6 cellular contexts compared by ENCODE assay signal in genomic region chr14:22819191-22819988, GRCh38. TPM values are rescaled to one million over a fixed set of nuclear protein-coding genes. Genes with fewer than 3 reads are reported as not detected.
DNase-seq lines count a peak whose midpoint lies in the region; ATAC-seq lines count a peak whose summit lies in the region.

No MANE protein-coding gene starts in this region.

- no peaks in the 10 kb centered on the region for H3K9me3 Mint-ChIP-seq in activated naive CD8-positive, alpha-beta T cell treated with anti-CD3 and anti-CD28 coated beads for 36 hours

- H3K4me3 Mint-ChIP-seq in activated naive CD8-positive, alpha-beta T cell treated with anti-CD3 and anti-CD28 coated beads for 36 hours, result no peak overlapping the region

- H3K27ac ChIP-seq in mesodermal cell (ENCODE audit: low read depth, low read length, severe bottlenecking), result peak overlapping the region; percentile 95

- peak overlapping the region; percentile 52 for H3K27ac Mint-ChIP-seq in activated naive CD8-positive, alpha-beta T cell treated with anti-CD3 and anti-CD28 coated beads for 36 hours

- H3K4me1 ChIP-seq in mesodermal cell (ENCODE audit: control insufficient read depth, insufficient read depth, low read length, poor library complexity, severe bottlenecking), result peaks cover 64% of the 10 kb centered on the region

- ATAC-seq in GM19395 (IDR thresholded peaks at IDR 0.05; ENCODE audit: unreplicated experiment) (no peak), GM18907 (IDR thresholded peaks at IDR 0.05; ENCODE audit: unreplicated experiment) (no peak)

- H3K36me3 Mint-ChIP-seq in activated naive CD8-positive, alpha-beta T cell treated with anti-CD3 and anti-CD28 coated beads for 36 hours, result no peaks in the 10 kb centered on the region

- no peaks in the 10 kb centered on the region for H3K36me3 ChIP-seq in mesodermal cell (ENCODE audit: control insufficient read depth, insufficient read depth, low read length)

- peaks cover 19% of the 10 kb centered on the region for H3K4me1 Mint-ChIP-seq in activated naive CD8-positive, alpha-beta T cell treated with anti-CD3 and anti-CD28 coated beads for 36 hours

- 31 to 40% methylated on average over 6 to 7 of the region's 9 CpGs for WGBS in mesodermal cell (ENCODE audit: insufficient coverage in 2 of 2), 2 experiments

- H3K4me3 ChIP-seq in mesodermal cell (ENCODE audit: extremely low read depth, insufficient read depth, low read length, poor library complexity, severe bottlenecking), result peak overlapping the region; percentile 25

- H3K27me3 Mint-ChIP-seq in activated naive CD8-positive, alpha-beta T cell treated with anti-CD3 and anti-CD28 coated beads for 36 hours, result peaks cover 24% of the 10 kb centered on the region

- DNase-seq in H4 (ENCODE audit: low spot score) (peak; percentile 81), iPS-NIHi11 (ENCODE audit: low spot score) (no peak)
- DNase-seq in activated naive CD8-positive, alpha-beta T cell treated with anti-CD3 and anti-CD28 coated beads for 36 hours, result no peak

- H3K9me3 ChIP-seq in mesodermal cell (ENCODE audit: control insufficient read depth, low read length), result no peaks in the 10 kb centered on the region

RNA-seq across cellular contexts. Expression of gene SLC7A7, which starts 4.2 kb away (rescaled TPM):
- total RNA-seq in H4 (2014; rRNA removed; shearing (Covaris generic)), result 13.6 and 13.9 TPM in 2 replicates
- total RNA-seq in activated naive CD8-positive, alpha-beta T cell treated with anti-CD3 and anti-CD28 coated beads for 36 hours, result 1 to 10 TPM in 1 of 2 experiments, under 1 TPM in 1; 0.56 to 1.0 TPM
- 11.4 TPM for polyA plus RNA-seq in mesodermal cell (2013, experiment 1 of 2)
- polyA plus RNA-seq in mesodermal cell (2013, experiment 2 of 2), result 11.6 TPM

RNA-seq across cellular contexts. Expression of gene MRPL52, which starts 10.3 kb away (rescaled TPM):
- 130 and 189 TPM in 2 replicates for total RNA-seq in H4 (2014; rRNA removed; shearing (Covaris generic))
- total RNA-seq in activated naive CD8-positive, alpha-beta T cell treated with anti-CD3 and anti-CD28 coated beads for 36 hours, result 100 to 1,000 TPM; 154 to 170 TPM
- polyA plus RNA-seq in mesodermal cell (2013, experiment 1 of 2), result 158 TPM
- 156 TPM for polyA plus RNA-seq in mesodermal cell (2013, experiment 2 of 2)

RNA-seq across cellular contexts. Expression of gene MMP14, which starts 17.0 kb away (rescaled TPM):
- 268 and 298 TPM in 2 replicates for total RNA-seq in H4 (2014; rRNA removed; shearing (Covaris generic))
- total RNA-seq in activated naive CD8-positive, alpha-beta T cell treated with anti-CD3 and anti-CD28 coated beads for 36 hours, result 1 to 10 TPM; 1.1 to 1.8 TPM
- polyA plus RNA-seq in mesodermal cell (2013, experiment 1 of 2), result 340 TPM
- polyA plus RNA-seq in mesodermal cell (2013, experiment 2 of 2), result 281 TPM

RNA-seq across cellular contexts. Expression of gene LRP10, which starts 52.1 kb away (rescaled TPM):
- 35.8 and 48.4 TPM in 2 replicates for total RNA-seq in H4 (2014; rRNA removed; shearing (Covaris generic))
- 10 to 100 TPM; 17.6 to 18.7 TPM for total RNA-seq in activated naive CD8-positive, alpha-beta T cell treated with anti-CD3 and anti-CD28 coated beads for 36 hours
- polyA plus RNA-seq in mesodermal cell (2013, experiment 1 of 2), result 64.8 TPM
- 49.4 TPM for polyA plus RNA-seq in mesodermal cell (2013, experiment 2 of 2)

RNA-seq across cellular contexts. Expression of gene OXA1L, which starts 52.9 kb away (rescaled TPM):
- 106 and 132 TPM in 2 replicates for total RNA-seq in H4 (2014; rRNA removed; shearing (Covaris generic))
- 100 to 1,000 TPM; 133 to 140 TPM for total RNA-seq in activated naive CD8-positive, alpha-beta T cell treated with anti-CD3 and anti-CD28 coated beads for 36 hours
- polyA plus RNA-seq in mesodermal cell (2013, experiment 1 of 2), result 123 TPM
- 125 TPM for polyA plus RNA-seq in mesodermal cell (2013, experiment 2 of 2)

Comparison
In these comparisons a context has a peak if more than half of its experiments do, and no peak if none do; other contexts are left out.
1. RNA of gene MMP14, which starts 17.0 kb away (total RNA-seq): 268 to 298 TPM in H4; 1.1 to 1.8 TPM in activated naive CD8-positive, alpha-beta T cell treated with anti-CD3 and anti-CD28 coated beads for 36 hours; every median in the first group is over 10 times any median in the second.